Comparison of ENCODE assay signal across 11 cellular contexts in genomic region chr9:133703571-133704399, GRCh38. TPM values are rescaled to one million over a fixed set of nuclear protein-coding genes. Genes with fewer than 3 reads are reported as not detected.
A peak's percentile ranks its signal among the peaks of the same experiment; 100 is the strongest.
DNase-seq lines count a peak whose midpoint lies in the region; ATAC-seq and TF ChIP-seq lines count a peak whose summit lies in the region.
"Had no signal": no experiment of that assay in that cellular context is flagged by ENCODE, and none has a peak within 500 bp of the region (broad histone marks: within the 10 kb centered on the region; RNA-seq: fewer than 3 reads in every experiment).

No MANE protein-coding gene starts in this region.

- H3K4me2 ChIP-seq in hepatocyte: no peak overlapping the region

- H3K27me3 Mint-ChIP-seq in naive thymus-derived CD4-positive, alpha-beta T cell: peaks cover 0 to 9% (median 0%) of the 10 kb centered on the region in 5 donors

- peak; percentile 26 for DNase-seq in activated CD4-positive, CD25-positive, alpha-beta regulatory T cell treated with anti-CD3 and anti-CD28 coated beads, Interleukin-2, amount 50 U/mL, for 72 hours
- peak; percentile 64 for DNase-seq in NAMALWA (ENCODE audit: low spot score)
- DNase-seq in RWPE2 (ENCODE audit: low spot score): peak; percentile 58
- DNase-seq in naive thymus-derived CD4-positive, alpha-beta T cell: peak in 7 of 9 donors; percentile 27 to 55 (median 47)
- no peak for DNase-seq in hepatocyte (ENCODE audit: low spot score)
- no peak for DNase-seq in RKO (ENCODE audit: low spot score)
- no peak for DNase-seq in H4 (ENCODE audit: low spot score)
- DNase-seq: dermis blood vessel endothelial cell had no signal

- intact Hi-C loops in naive thymus-derived CD4-positive, alpha-beta T cell (cut with micrococcal nuclease): loop anchor here (5.0 to 10.0 kb wide), 3 partner anchors 46 to 559 kb away; partner anchors contain the start of gene REXO4 (in 1 of the 2)

- POLR2A ChIA-PET in naive thymus-derived CD4-positive, alpha-beta T cell (lab: Charles Lee): interaction anchor here (1.0 to 16.7 kb wide), 5 partner anchors 8 to 219 kb away, joined by 4 to 448 read pairs (median 14); no protein-coding TSS in a partner anchor

- H3K4me3 ChIP-seq in RWPE2 (ENCODE audit: severe bottlenecking): no peak overlapping the region
- H3K4me3 ChIP-seq in naive thymus-derived CD4-positive, alpha-beta T cell (ENCODE audit: low read length): no peak overlapping the region
- H3K4me3 ChIP-seq in hepatocyte: no peak overlapping the region
- H3K4me3 ChIP-seq: SJSA1 had no signal

- no peaks in the 10 kb centered on the region for H4K20me1 ChIP-seq in hepatocyte (ENCODE audit: insufficient read depth, poor library complexity, severe bottlenecking)

- H3K36me3 ChIP-seq in RWPE2 (ENCODE audit: low read depth) (no peaks in the 10 kb centered on the region), hepatocyte (replicated peaks; ENCODE audit: insufficient read depth, low read depth) (no peaks in the 10 kb centered on the region)
- no peaks in the 10 kb centered on the region for H3K36me3 ChIP-seq in naive thymus-derived CD4-positive, alpha-beta T cell (ENCODE audit: control insufficient read depth in 2 of 3, insufficient read depth in 3 of 3, low read length in 3 of 3)

- TF ChIP-seq CTCF in RWPE2 (IDR thresholded peaks at IDR 0.05; ENCODE audit: poor library complexity, severe bottlenecking) (no peak), hepatocyte (IDR thresholded peaks at IDR 0.05; ENCODE audit: poor library complexity) (no peak)

- H3K27me3 ChIP-seq in RWPE2 (ENCODE audit: insufficient read depth, poor library complexity, severe bottlenecking): peaks cover 37% of the 10 kb centered on the region
- no peaks in the 10 kb centered on the region for H3K27me3 ChIP-seq in naive thymus-derived CD4-positive, alpha-beta T cell (ENCODE audit: control insufficient read depth in 2 of 2, insufficient read depth in 2 of 2, low read length in 2 of 2)
- H3K27me3 ChIP-seq in hepatocyte: no peaks in the 10 kb centered on the region
- H3K27me3 ChIP-seq: SJSA1 had no signal

- H3K36me3 Mint-ChIP-seq in naive thymus-derived CD4-positive, alpha-beta T cell: peaks cover 0 to 4% (median 1%) of the 10 kb centered on the region in 5 donors

- CTCF ChIA-PET in naive thymus-derived CD4-positive, alpha-beta T cell (lab: Charles Lee): interaction anchor here (1.1 to 4.3 kb wide), 2 partner anchors 19 to 27 kb away, joined by 4 to 29 read pairs; no protein-coding TSS in a partner anchor

- no peak for ATAC-seq in activated CD4-positive, CD25-positive, alpha-beta regulatory T cell treated with anti-CD3 and anti-CD28 coated beads, Interleukin-2, amount 50 U/mL, for 24 hours
- ATAC-seq in RWPE2 (ENCODE audit: low read depth): no peak
- peak; percentile 27 for ATAC-seq in naive thymus-derived CD4-positive, alpha-beta T cell

- H3K9me2 ChIP-seq in hepatocyte (replicated peaks; ENCODE audit: insufficient read depth): no peaks in the 10 kb centered on the region

- H3K27ac ChIP-seq in RWPE2 (ENCODE audit: poor library complexity, severe bottlenecking): no peak overlapping the region
- H3K27ac ChIP-seq in naive thymus-derived CD4-positive, alpha-beta T cell (ENCODE audit: low read depth, low read length): peak overlapping the region; percentile 91
- no peak overlapping the region for H3K27ac ChIP-seq in hepatocyte
- H3K27ac ChIP-seq: SJSA1 had no signal

- no peaks in the 10 kb centered on the region for H3K79me2 ChIP-seq in hepatocyte

- H3K9me3 Mint-ChIP-seq in naive thymus-derived CD4-positive, alpha-beta T cell: peaks cover 0 to 2% (median 0%) of the 10 kb centered on the region in 11 donors
- H3K9me3 Mint-ChIP-seq: neural crest cell had no signal

- peaks cover 23 to 75% (median 56%) of the 10 kb centered on the region in 7 donors for H3K4me1 Mint-ChIP-seq in naive thymus-derived CD4-positive, alpha-beta T cell
- H3K4me1 Mint-ChIP-seq: neural crest cell had no signal

- H3K9me3 ChIP-seq in RWPE2 (ENCODE audit: severe bottlenecking): no peaks in the 10 kb centered on the region
- H3K9me3 ChIP-seq in naive thymus-derived CD4-positive, alpha-beta T cell (ENCODE audit: control insufficient read depth in 2 of 3, low read length in 3 of 3): no peaks in the 10 kb centered on the region
- H3K9me3 ChIP-seq in hepatocyte (ENCODE audit: low read depth): no peaks in the 10 kb centered on the region
- H3K9me3 ChIP-seq: SJSA1 had no signal

- peak overlapping the region in 9 of 10 donors; percentile 23 to 93 (median 91) for H3K4me3 Mint-ChIP-seq in naive thymus-derived CD4-positive, alpha-beta T cell
- H3K4me3 Mint-ChIP-seq: neural crest cell had no signal

- H3K27ac Mint-ChIP-seq in naive thymus-derived CD4-positive, alpha-beta T cell: peak overlapping the region in 8 of 9 donors; percentile 90 to 100 (median 99)

- no peaks in the 10 kb centered on the region for H3K4me1 ChIP-seq in RWPE2 (ENCODE audit: insufficient read depth, poor library complexity, severe bottlenecking)
- H3K4me1 ChIP-seq in naive thymus-derived CD4-positive, alpha-beta T cell (ENCODE audit: control insufficient read depth in 2 of 2, insufficient read depth in 2 of 2, low read length in 2 of 2): peaks cover 28 to 64% of the 10 kb centered on the region in 2 donors
- peaks cover 22% of the 10 kb centered on the region for H3K4me1 ChIP-seq in hepatocyte (ENCODE audit: insufficient read depth)
- H3K4me1 ChIP-seq: SJSA1 had no signal

- WGBS in hepatocyte (ENCODE audit: low lambda C conversion rate, missing lambda C conversion rate): 77% methylated on average over 14 of the region's 21 CpGs

- no peak overlapping the region for H2AFZ ChIP-seq in hepatocyte

RNA-seq across cellular contexts. Expression of gene SARDH, which starts 34.4 kb away (rescaled TPM):
- 10 to 100 TPM in 3 of 5 experiments, 1 to 10 TPM in 1, under 1 TPM in 1; 0.73 to 27.2 (median 16.5) TPM for total RNA-seq in naive thymus-derived CD4-positive, alpha-beta T cell
- polyA plus RNA-seq in naive thymus-derived CD4-positive, alpha-beta T cell: 10 to 100 TPM; 10.2 to 11.0 TPM
- total RNA-seq in hepatocyte: 6.7 and 9.8 TPM in 2 replicates
- 7.5 and 8.1 TPM in 2 replicates for polyA plus RNA-seq in hepatocyte
- total RNA-seq in H4 (2014; rRNA removed; shearing (Covaris generic)): 0.06 and 0.49 TPM in 2 replicates

Comparison
In these comparisons a context has a peak if more than half of its experiments do, and no peak if none do; other contexts are left out.
1. DNase-seq: peak in activated CD4-positive, CD25-positive, alpha-beta regulatory T cell treated with anti-CD3 and anti-CD28 coated beads, Interleukin-2, amount 50 U/mL, for 72 hours (single experiment), NAMALWA (single experiment), RWPE2 (single experiment) and naive thymus-derived CD4-positive, alpha-beta T cell (7 of 9); none in hepatocyte (single experiment), RKO (single experiment) and H4 (single experiment).